Comparison of ENCODE assay signal across 9 cellular contexts in the genomic region with DNA sequence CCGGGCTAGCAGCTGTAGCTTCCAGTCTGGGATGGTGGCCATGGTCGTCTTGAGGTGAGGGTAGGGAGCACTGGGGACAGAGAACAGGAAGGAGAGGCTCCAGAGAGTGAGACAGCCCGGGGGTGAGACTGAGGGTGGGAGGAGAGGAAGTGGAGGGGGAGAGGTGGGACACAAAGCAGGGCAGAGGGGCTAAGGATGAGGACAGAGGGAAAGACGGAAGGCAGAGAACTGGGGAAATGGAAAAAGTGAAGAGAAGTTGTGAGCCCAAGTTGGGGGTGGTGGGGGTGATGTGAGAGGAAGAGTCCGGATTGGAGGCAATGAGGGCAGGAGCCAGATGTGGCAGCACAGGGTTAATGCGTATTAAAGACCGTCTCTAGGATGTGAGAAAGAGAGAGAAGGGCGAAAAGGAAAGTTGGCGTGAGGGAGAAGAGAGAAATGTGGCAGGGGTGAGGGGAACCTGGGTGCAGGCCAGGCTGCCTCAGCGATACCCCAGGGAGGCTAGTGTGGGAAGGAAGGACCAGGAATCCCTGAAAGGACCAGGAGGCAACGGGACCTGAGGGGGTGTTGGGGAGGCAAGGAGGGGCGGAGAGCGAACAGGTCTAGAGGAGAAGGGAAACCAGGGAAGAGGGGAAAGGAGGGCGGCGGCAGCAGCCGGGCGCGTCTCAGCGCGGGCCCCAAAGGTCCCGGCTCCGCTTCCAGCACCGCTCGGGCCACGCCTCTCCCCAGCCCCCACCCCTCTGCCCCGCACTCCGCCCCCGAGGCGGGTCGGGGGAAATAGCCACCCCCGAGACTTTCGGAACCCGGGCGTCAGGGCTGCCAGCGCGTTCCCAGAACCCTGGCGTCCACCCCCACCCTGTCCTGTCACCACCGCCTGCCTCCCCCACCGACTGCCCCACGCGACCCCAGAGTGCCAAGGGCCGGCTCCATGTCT. TPM values are rescaled to one million over a fixed set of nuclear protein-coding genes. Genes with fewer than 3 reads are reported as not detected.
DNase-seq lines count a peak whose midpoint lies in the region; ATAC-seq and FAIRE-seq lines count a peak whose summit lies in the region.
"Had no signal": no experiment of that assay in that cellular context is flagged by ENCODE, and none has a peak within 500 bp of the region (broad histone marks: within the 10 kb centered on the region; RNA-seq: fewer than 3 reads in every experiment).

A gene with protein sequence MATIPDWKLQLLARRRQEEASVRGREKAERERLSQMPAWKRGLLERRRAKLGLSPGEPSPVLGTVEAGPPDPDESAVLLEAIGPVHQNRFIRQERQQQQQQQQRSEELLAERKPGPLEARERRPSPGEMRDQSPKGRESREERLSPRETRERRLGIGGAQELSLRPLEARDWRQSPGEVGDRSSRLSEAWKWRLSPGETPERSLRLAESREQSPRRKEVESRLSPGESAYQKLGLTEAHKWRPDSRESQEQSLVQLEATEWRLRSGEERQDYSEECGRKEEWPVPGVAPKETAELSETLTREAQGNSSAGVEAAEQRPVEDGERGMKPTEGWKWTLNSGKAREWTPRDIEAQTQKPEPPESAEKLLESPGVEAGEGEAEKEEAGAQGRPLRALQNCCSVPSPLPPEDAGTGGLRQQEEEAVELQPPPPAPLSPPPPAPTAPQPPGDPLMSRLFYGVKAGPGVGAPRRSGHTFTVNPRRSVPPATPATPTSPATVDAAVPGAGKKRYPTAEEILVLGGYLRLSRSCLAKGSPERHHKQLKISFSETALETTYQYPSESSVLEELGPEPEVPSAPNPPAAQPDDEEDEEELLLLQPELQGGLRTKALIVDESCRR (minus strand): TSS at position 669 of the 931 bp plus-strand sequence. CDS start 627 bp downstream, at position 42.

- WGBS in adipose tissue, 3 donors = 1 to 11% (median 2%) methylated on average over 24 to 42 of the region's 42 CpGs

- DNase-seq in EH (ENCODE audit: low read depth) (peak; percentile 79), T-helper 1 cell (peak; percentile 68 to 82 (median 80)), left ventricle myocardium superior (peak; percentile 90), putamen (ENCODE audit: low spot score) (peak; percentile 45), urothelium cell line (ENCODE audit: low spot score) (peak; percentile 70)

- FAIRE-seq in urothelium cell line (lab: Jason Lieb, UNC) = no peak
- FAIRE-seq: islet of Langerhans had no signal

- H3K27ac ChIP-seq in adipose tissue (ENCODE audit: low read depth, low read length) = peak within 1 kb of the TSS; percentile 100

- ATAC-seq in HG03159 (IDR thresholded peaks at IDR 0.05; ENCODE audit: unreplicated experiment) = peak; percentile 15
- ATAC-seq in left ventricle myocardium superior = peak; percentile 69
- no peak for ATAC-seq in HG03378 (IDR thresholded peaks at IDR 0.05; ENCODE audit: unreplicated experiment)

- intact Hi-C loops in left ventricle myocardium superior (cut with micrococcal nuclease) = no loop called here

RNA-seq across cellular contexts. Expression of the gene that starts here (rescaled TPM):
- 100 to 1,000 TPM in 1 of 3 donors, 10 to 100 TPM in 1, 1 to 10 TPM in 1; 10.0 to 102 (median 75.8) TPM for polyA plus RNA-seq in adipose tissue
- total RNA-seq in left ventricle myocardium superior = 15.0 TPM
